In the genomic region with DNA sequence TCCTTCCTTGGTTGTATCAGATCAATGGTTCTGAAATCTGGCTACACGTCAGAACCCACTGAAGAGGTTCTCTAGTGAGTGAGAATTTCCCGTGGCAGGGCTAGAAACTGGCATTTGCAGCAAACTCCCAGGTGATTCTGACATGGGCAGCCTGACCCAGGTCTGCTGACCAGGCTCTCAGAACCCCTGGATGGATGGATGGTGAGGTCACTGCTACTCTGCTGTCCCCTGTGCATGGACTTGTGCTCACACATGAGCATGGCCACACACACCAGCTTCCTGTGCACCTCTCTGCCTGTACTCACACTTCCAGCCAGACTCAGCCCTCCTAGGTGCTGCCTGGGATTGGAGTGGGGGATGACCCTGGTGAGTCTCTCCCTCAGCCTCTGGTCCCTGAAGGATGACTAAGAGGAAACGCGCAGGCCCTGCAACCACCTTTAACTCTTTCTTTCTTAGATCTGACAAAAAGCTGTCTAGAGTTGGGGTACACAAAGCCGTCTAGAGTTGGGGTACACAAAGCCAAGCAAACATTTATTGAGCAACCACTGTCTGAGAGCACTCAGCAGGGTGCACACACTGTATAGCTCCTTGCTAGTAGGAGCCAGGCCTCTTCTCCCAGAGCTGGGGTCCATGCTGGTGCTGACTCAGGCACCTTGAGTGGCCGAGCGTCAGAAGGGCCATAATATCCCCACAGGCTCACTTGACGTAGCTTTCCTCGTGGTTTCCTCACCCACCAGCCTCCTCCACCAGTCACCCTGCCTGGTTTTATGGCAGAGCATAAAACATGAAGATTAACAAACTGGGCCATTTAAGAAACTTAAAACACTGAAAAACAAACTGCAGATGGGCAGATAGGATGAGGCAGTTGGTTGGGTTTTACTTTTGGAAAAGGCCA, we compare ENCODE assay signal across 21 cellular contexts.
"Had no signal": no experiment of that assay in that cellular context is flagged by ENCODE, and none has a peak within 500 bp of the region (broad histone marks: within the 10 kb centered on the region; RNA-seq: fewer than 3 reads in every experiment).

No MANE protein-coding gene starts in this region.

- ATAC-seq: activated CD8-positive, alpha-beta T cell treated with anti-CD3 and anti-CD28 coated beads, Interleukin-2, amount 10 ng/mL, durations not matched to agents 7 days and 5 days; esophagus mucosa; left ventricle myocardium superior had no signal

- H3K27me3 Mint-ChIP-seq: activated CD4-positive, alpha-beta T cell treated with anti-CD3 and anti-CD28 coated beads, Interleukin-2, amount 10 ng/mL, durations not matched to agents 24 days and 14 days; activated naive CD8-positive, alpha-beta T cell treated with anti-CD3 and anti-CD28 coated beads, Interleukin-2, amount 10 ng/mL, durations not matched to agents 7 days and 5 days; activated T-cell treated with anti-CD3 and anti-CD28 coated beads, Interleukin-2, amount 50 U/mL, for 24 hours had no signal

- H3K36me3 Mint-ChIP-seq: activated naive CD8-positive, alpha-beta T cell treated with anti-CD3 and anti-CD28 coated beads, Interleukin-2, amount 10 ng/mL, durations not matched to agents 7 days and 5 days; immature natural killer cell had no signal

- H3K27ac Mint-ChIP-seq: activated CD4-positive, alpha-beta T cell treated with anti-CD3 and anti-CD28 coated beads, Interleukin-2, amount 10 ng/mL, durations not matched to agents 24 days and 14 days; activated CD8-positive, alpha-beta T cell treated with anti-CD3 and anti-CD28 coated beads, Interleukin-2, amount 10 ng/mL, durations not matched to agents 7 days and 5 days; activated naive CD8-positive, alpha-beta T cell treated with anti-CD3 and anti-CD28 coated beads, Interleukin-2, amount 10 ng/mL, durations not matched to agents 7 days and 5 days; activated T-cell treated with anti-CD3 and anti-CD28 coated beads, Interleukin-2, amount 50 U/mL, for 24 hours; activated T-helper 2 cell treated with anti-CD3 and anti-CD28 coated beads, Interferon-gamma antibody, Interleukin-2, Interleukin-4, amounts not matched to agents 10 μg/mL and 5 μg/mL and 100 μg/mL, durations not matched to agents 14 hours and 24 hours and 36 hours; immature natural killer cell had no signal

- H3K9me3 Mint-ChIP-seq: activated CD4-positive, alpha-beta T cell treated with anti-CD3 and anti-CD28 coated beads, Interleukin-2, amount 10 ng/mL, durations not matched to agents 24 days and 14 days; activated naive CD8-positive, alpha-beta T cell treated with anti-CD3 and anti-CD28 coated beads, Interleukin-2, amount 10 ng/mL, durations not matched to agents 7 days and 5 days; activated T-cell treated with anti-CD3 and anti-CD28 coated beads, Interleukin-2, amount 50 U/mL, for 24 hours; activated T-helper 2 cell treated with anti-CD3 and anti-CD28 coated beads, Interferon-gamma antibody, Interleukin-2, Interleukin-4, amounts not matched to agents 10 μg/mL and 5 μg/mL and 100 μg/mL, durations not matched to agents 14 hours and 24 hours and 36 hours; immature natural killer cell had no signal

- DNase-seq: activated CD4-positive, alpha-beta T cell treated with anti-CD3 and anti-CD28 coated beads, Interleukin-2, amount 10 ng/mL, durations not matched to agents 24 days and 14 days; activated CD4-positive, CD25-positive, alpha-beta regulatory T cell; activated CD8-positive, alpha-beta T cell treated with anti-CD3 and anti-CD28 coated beads, Interleukin-2, amount 10 ng/mL, durations not matched to agents 7 days and 5 days; activated naive CD4-positive, alpha-beta T cell treated with Interleukin-2 at 50 U/mL for 16 hours; activated naive CD8-positive, alpha-beta T cell treated with anti-CD3 and anti-CD28 coated beads, Interleukin-2, amount 10 ng/mL, durations not matched to agents 7 days and 5 days; activated T-cell treated with anti-CD3 and anti-CD28 coated beads, Interleukin-2, amount 50 U/mL, for 24 hours; anterior cingulate cortex; cerebellar nuclear complex; effector CD8-positive, alpha-beta T cell; immature natural killer cell; kidney glomerular epithelial cell; left ventricle myocardium superior; occipital lobe; retina; stimulated activated CD4-positive, alpha-beta T cell treated with anti-CD3 and anti-CD28 coated beads, Interleukin-12 subunit alpha, Interleukin-12 subunit beta, amount 100 ng/mL, for 4 hours; stimulated activated CD4-positive, alpha-beta T cell treated with anti-CD3 and anti-CD28 coated beads, Interleukin-2, amount 100 ng/mL, for 24 hours; stimulated activated naive CD4-positive, alpha-beta T cell treated with Interleukin-2 at 50 U/mL for 16 hours; T-helper 9 cell; trophoblast cell had no signal

- H3K4me3 Mint-ChIP-seq: activated CD4-positive, alpha-beta T cell treated with anti-CD3 and anti-CD28 coated beads, Interleukin-2, amount 10 ng/mL, durations not matched to agents 24 days and 14 days; activated CD8-positive, alpha-beta T cell treated with anti-CD3 and anti-CD28 coated beads, Interleukin-2, amount 10 ng/mL, durations not matched to agents 7 days and 5 days; activated naive CD8-positive, alpha-beta T cell treated with anti-CD3 and anti-CD28 coated beads, Interleukin-2, amount 10 ng/mL, durations not matched to agents 7 days and 5 days; activated T-cell treated with anti-CD3 and anti-CD28 coated beads, Interleukin-2, amount 50 U/mL, for 24 hours; immature natural killer cell had no signal
